ENCODE assay signal across 27 cellular contexts in the genomic region with DNA sequence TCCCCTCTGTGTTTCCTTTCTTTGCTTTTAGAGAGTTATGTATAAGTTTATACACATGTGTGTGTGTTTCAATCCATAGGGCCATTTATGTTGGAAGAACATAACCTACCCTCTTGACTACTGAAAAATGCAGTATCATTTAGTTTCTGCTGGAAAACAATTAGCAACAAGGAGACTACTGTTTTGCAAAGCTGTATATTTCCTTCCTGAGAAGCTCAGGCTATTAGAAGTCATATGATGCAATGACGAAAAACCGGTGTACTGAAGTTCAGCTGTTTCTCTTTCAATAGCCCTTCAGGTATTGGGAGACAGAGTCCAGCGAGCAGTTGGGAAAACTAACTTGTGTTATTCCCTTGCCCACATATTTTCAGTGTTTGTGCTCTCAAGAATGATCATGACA.
"Had no signal": no experiment of that assay in that cellular context is flagged by ENCODE, and none has a peak within 500 bp of the region (broad histone marks: within the 10 kb centered on the region; RNA-seq: fewer than 3 reads in every experiment).

No MANE protein-coding gene starts in this region.

- ATAC-seq: left colon; left lung; lower lobe of right lung; natural killer cell; stimulated activated memory B cell treated with anti-CD40 and anti-IgM and Interleukin-4, amounts not matched to agents 10 μg/mL and 1 μg/mL and 100 μg/mL, for 72 hours; stimulated activated naive CD8-positive, alpha-beta T cell treated with anti-CD3 and anti-CD28 coated beads, Interleukin-15, amount 100 ng/mL, for 72 hours had no signal

- H3K4me2 ChIP-seq: smooth muscle cell had no signal

- H3K27ac Mint-ChIP-seq: mesothelial cell of epicardium; naive B cell; natural killer cell; nephron progenitor cell; stimulated activated memory B cell treated with anti-CD40 and anti-IgM and Interleukin-4, amounts not matched to agents 10 μg/mL and 1 μg/mL and 100 μg/mL, for 72 hours; stimulated activated naive CD8-positive, alpha-beta T cell treated with anti-CD3 and anti-CD28 coated beads, Interleukin-15, amount 100 ng/mL, for 72 hours had no signal

- H3K9me3 ChIP-seq: left lung, lower lobe of right lung, ovary, prostate gland, right lobe of liver, tibial nerve, upper lobe of left lung, vagina had no signal

- H3K4me3 Mint-ChIP-seq: mesothelial cell of epicardium; naive B cell; natural killer cell; nephron progenitor cell; stimulated activated memory B cell treated with anti-CD40 and anti-IgM and Interleukin-4, amounts not matched to agents 10 μg/mL and 1 μg/mL and 100 μg/mL, for 72 hours; stimulated activated naive CD8-positive, alpha-beta T cell treated with anti-CD3 and anti-CD28 coated beads, Interleukin-15, amount 100 ng/mL, for 72 hours had no signal

- H3K36me3 Mint-ChIP-seq: mesothelial cell of epicardium; naive B cell; natural killer cell; stimulated activated memory B cell treated with anti-CD40 and anti-IgM and Interleukin-4, amounts not matched to agents 10 μg/mL and 1 μg/mL and 100 μg/mL, for 72 hours had no signal

- H3K27me3 Mint-ChIP-seq: naive B cell; stimulated activated memory B cell treated with anti-CD40 and anti-IgM and Interleukin-4, amounts not matched to agents 10 μg/mL and 1 μg/mL and 100 μg/mL, for 72 hours; stimulated activated naive CD8-positive, alpha-beta T cell treated with anti-CD3 and anti-CD28 coated beads, Interleukin-15, amount 100 ng/mL, for 72 hours had no signal

- H3K4me1 Mint-ChIP-seq: mesothelial cell of epicardium; naive B cell; natural killer cell; nephron progenitor cell; stimulated activated memory B cell treated with anti-CD40 and anti-IgM and Interleukin-4, amounts not matched to agents 10 μg/mL and 1 μg/mL and 100 μg/mL, for 72 hours; stimulated activated naive CD8-positive, alpha-beta T cell treated with anti-CD3 and anti-CD28 coated beads, Interleukin-15, amount 100 ng/mL, for 72 hours had no signal

- H3K4me3 ChIP-seq: left lung, lower lobe of right lung, ovary, prostate gland, right atrium auricular region, right lobe of liver, smooth muscle cell, tibial nerve, upper lobe of left lung, vagina had no signal

- H3K36me3 ChIP-seq: left lung, lower lobe of right lung, ovary, prostate gland, right atrium auricular region, right lobe of liver, tibial nerve, upper lobe of left lung, vagina had no signal

- DNase-seq: hippocampal formation; left colon; left lung; lower lobe of right lung; mammary epithelial cell; mesendoderm; naive B cell; natural killer cell; nephron progenitor cell; ovary; posterior cingulate gyrus; right lobe of liver; stimulated activated CD4-positive, alpha-beta T cell treated with anti-CD3 and anti-CD28 coated beads, Interleukin-1b, Interleukin-23, amount 100 ng/mL, for 48 hours; stimulated activated CD4-positive, alpha-beta T cell treated with anti-CD3 and anti-CD28 coated beads, Interleukin-2, amount 100 ng/mL, for 48 hours; stimulated activated CD4-positive, alpha-beta T cell treated with anti-CD3 and anti-CD28 coated beads, Interleukin-4, amount 100 ng/mL, for 4 hours; stimulated activated CD8-positive, alpha-beta memory T cell treated with anti-CD3 and anti-CD28 coated beads, Interleukin-4, amount 100 ng/mL, for 48 hours; stimulated activated naive CD4-positive, alpha-beta T cell treated with Interleukin-2 at 50 U/mL for 16 hours; stimulated activated naive CD8-positive, alpha-beta T cell treated with anti-CD3 and anti-CD28 coated beads, Interleukin-15, amount 100 ng/mL, for 72 hours; substantia nigra; upper lobe of left lung had no signal

- H3K27ac ChIP-seq: left lung, lower lobe of right lung, ovary, prostate gland, right atrium auricular region, right lobe of liver, tibial nerve, upper lobe of left lung, vagina had no signal

- H3K4me1 ChIP-seq: left lung, lower lobe of right lung, prostate gland, right atrium auricular region, right lobe of liver, tibial nerve, upper lobe of left lung, vagina had no signal

- H3K27me3 ChIP-seq: left lung, ovary, right atrium auricular region, right lobe of liver, tibial nerve, upper lobe of left lung, vagina had no signal

- H3K9me3 Mint-ChIP-seq: stimulated activated naive CD8-positive, alpha-beta T cell treated with anti-CD3 and anti-CD28 coated beads, Interleukin-15, amount 100 ng/mL, for 72 hours had no signal
